11 cellular contexts compared by ENCODE assay signal in genomic region chr5:41266377-41266776, GRCh38. TPM values are rescaled to one million over a fixed set of nuclear protein-coding genes. Genes with fewer than 3 reads are reported as not detected.
"Had no signal": no experiment of that assay in that cellular context is flagged by ENCODE, and none has a peak within 500 bp of the region (broad histone marks: within the 10 kb centered on the region; RNA-seq: fewer than 3 reads in every experiment).

No MANE protein-coding gene starts in this region.

- H3K4me1 ChIP-seq: HAP-1 had no signal

- H3K27ac ChIP-seq: GM23248, HL-60 had no signal

- ATAC-seq: HCT116, HepG2, K562 had no signal

- H3K4me3 ChIP-seq: GM23248, HAP-1, K562 had no signal

- H3K27ac Mint-ChIP-seq: HFFc6 had no signal

- H3K9me3 ChIP-seq: HAP-1 had no signal

- DNase-seq: GM23248, GOT3, H7, HFFc6 had no signal

- H3K36me3 ChIP-seq: HAP-1 had no signal

- H3K4me3 Mint-ChIP-seq: HFFc6 had no signal

- H3K9me3 Mint-ChIP-seq: HFFc6 had no signal

RNA-seq across cellular contexts. Expression of gene C6, which starts 53.0 kb away (rescaled TPM):
- total RNA-seq: GM23248, H4, H7, HT1080 had no signal
- polyA plus RNA-seq: GM23248, K562 had no signal
